9 cellular contexts compared by ENCODE assay signal in genomic region chr18:7021994-7022840, GRCh38.
DNase-seq lines count a peak whose midpoint lies in the region; ATAC-seq and TF ChIP-seq lines count a peak whose summit lies in the region.
"Had no signal": no experiment of that assay in that cellular context is flagged by ENCODE, and none has a peak within 500 bp of the region (broad histone marks: within the 10 kb centered on the region; RNA-seq: fewer than 3 reads in every experiment).

No MANE protein-coding gene starts in this region.

- H3K9me3 ChIP-seq in OCI-LY7 (ENCODE audit: low read length): no peaks in the 10 kb centered on the region

- intact Hi-C loops in OCI-LY7 (cut with micrococcal nuclease; ENCODE audit: unreplicated experiment): loop anchor here (10.0 kb wide), 1 partner anchor 107 kb away; no protein-coding TSS in a partner anchor
- intact Hi-C loops in cardiac septum (cut with DNase I): no loop called here

- peak; percentile 83 for ATAC-seq in esophagus mucosa

- no peak overlapping the region for H3K4me2 ChIP-seq in OCI-LY7 (ENCODE audit: low read length)

- H3K27me3 ChIP-seq in BJ (ENCODE audit: control insufficient read depth, insufficient read depth, low read length): no peaks in the 10 kb centered on the region

- no peak overlapping the region for H2AFZ ChIP-seq in OCI-LY7 (ENCODE audit: low read length)

- DNase-seq in BJ (ENCODE audit: low read depth): no peak
- DNase-seq in HuH-7 (ENCODE audit: low spot score): peak; percentile 63
- peak; percentile 26 for DNase-seq in OCI-LY7 (ENCODE audit: low spot score)
- no peak for DNase-seq in type B pancreatic cell (ENCODE audit: extremely low spot score, unreplicated experiment)
- no peak for DNase-seq in cardiac septum (ENCODE audit: low spot score)
- DNase-seq in T1000 (lab: John Stamatoyannopoulos, UW): no peak
- DNase-seq in occipital lobe (lab: John Stamatoyannopoulos, UW): no peak

- POLR2A ChIA-PET in BJ (lab: Charles Lee) (no interaction called here), OCI-LY7 (lab: Charles Lee) (no interaction called here)

- no peaks in the 10 kb centered on the region for H4K20me1 ChIP-seq in OCI-LY7 (ENCODE audit: insufficient read depth, low read length)

- CTCF ChIA-PET in BJ (lab: Yijun Ruan, JAX) (interaction anchor here (0.7 to 2.0 kb wide), 9 partner anchors 8 to 155 kb away, joined by 3 to 18 read pairs (median 5); no protein-coding TSS in a partner anchor), OCI-LY7 (lab: Charles Lee; ENCODE audit: unreplicated experiment) (no interaction called here)

- no peaks in the 10 kb centered on the region for H3K4me1 ChIP-seq in OCI-LY7 (ENCODE audit: insufficient read depth, low read length, poor library complexity, severe bottlenecking)

- H3K9me3 Mint-ChIP-seq in type B pancreatic cell: no peaks in the 10 kb centered on the region
- H3K9me3 Mint-ChIP-seq: stimulated activated naive CD8-positive, alpha-beta T cell treated with anti-CD3 and anti-CD28 coated beads, Interleukin-15, Interleukin-2, amounts not matched to agents 100 ng/mL and 50 ng/mL, for 24 hours had no signal

- H3K79me2 ChIP-seq in OCI-LY7 (ENCODE audit: insufficient read depth, low read depth, low read length): no peaks in the 10 kb centered on the region

- H3K9me2 ChIP-seq in OCI-LY7 (ENCODE audit: insufficient read depth, low read length): no peaks in the 10 kb centered on the region

- BruUV-seq in OCI-LY7 (replicated peaks; lab: Mats Ljungman, UMichigan): no TSS peak

- no peak overlapping the region for H3K4me3 ChIP-seq in BJ (ENCODE audit: low read depth, low read length)
- H3K4me3 ChIP-seq in OCI-LY7 (ENCODE audit: low read depth, low read length, poor library complexity, severe bottlenecking): no peak overlapping the region

- no peaks in the 10 kb centered on the region for H3K4me1 Mint-ChIP-seq in type B pancreatic cell (ENCODE audit: unreplicated experiment)

- no peaks in the 10 kb centered on the region for H3K27me3 Mint-ChIP-seq in type B pancreatic cell
- H3K27me3 Mint-ChIP-seq: stimulated activated naive CD8-positive, alpha-beta T cell treated with anti-CD3 and anti-CD28 coated beads, Interleukin-15, Interleukin-2, amounts not matched to agents 100 ng/mL and 50 ng/mL, for 24 hours had no signal

- H3K27ac Mint-ChIP-seq in type B pancreatic cell: no peak overlapping the region
- H3K27ac Mint-ChIP-seq: stimulated activated naive CD8-positive, alpha-beta T cell treated with anti-CD3 and anti-CD28 coated beads, Interleukin-15, Interleukin-2, amounts not matched to agents 100 ng/mL and 50 ng/mL, for 24 hours had no signal

- H3K4me3 Mint-ChIP-seq in type B pancreatic cell: no peak overlapping the region
- H3K4me3 Mint-ChIP-seq: stimulated activated naive CD8-positive, alpha-beta T cell treated with anti-CD3 and anti-CD28 coated beads, Interleukin-15, Interleukin-2, amounts not matched to agents 100 ng/mL and 50 ng/mL, for 24 hours had no signal

- no peak overlapping the region for H3K27ac ChIP-seq in OCI-LY7 (ENCODE audit: low read depth, low read length, poor library complexity, severe bottlenecking)

- H3K36me3 ChIP-seq in BJ (ENCODE audit: control insufficient read depth, insufficient read depth, low read length) (peaks cover 1% of the 10 kb centered on the region; the same call in 1 of the 2 replicates), OCI-LY7 (ENCODE audit: insufficient read depth, low read length) (no peaks in the 10 kb centered on the region)

- TF ChIP-seq CTCF in BJ (IDR thresholded peaks at IDR 0.05; ENCODE audit: insufficient read depth, low read depth, low read length) (peak; percentile 36), OCI-LY7 (conservative IDR thresholded peaks at IDR 0.05; ENCODE audit: low read length) (peak; percentile 69), type B pancreatic cell (conservative IDR thresholded peaks at IDR 0.05) (peak; percentile 69)

- peaks cover 3% of the 10 kb centered on the region for H3K36me3 Mint-ChIP-seq in type B pancreatic cell

Comparison
In these comparisons a context has a peak if more than half of its experiments do, and no peak if none do; other contexts are left out.
1. DNase-seq: peak in HuH-7 (single experiment) and OCI-LY7 (single experiment); none in BJ (single experiment), type B pancreatic cell (single experiment), cardiac septum (single experiment), T1000 (single experiment) and occipital lobe (single experiment).
2. Peak in every context shown above with its lines, with median percentiles within 50 percentile points of each other: CTCF ChIP-seq.